ENCODE assay signal across 8 cellular contexts in the genomic region with DNA sequence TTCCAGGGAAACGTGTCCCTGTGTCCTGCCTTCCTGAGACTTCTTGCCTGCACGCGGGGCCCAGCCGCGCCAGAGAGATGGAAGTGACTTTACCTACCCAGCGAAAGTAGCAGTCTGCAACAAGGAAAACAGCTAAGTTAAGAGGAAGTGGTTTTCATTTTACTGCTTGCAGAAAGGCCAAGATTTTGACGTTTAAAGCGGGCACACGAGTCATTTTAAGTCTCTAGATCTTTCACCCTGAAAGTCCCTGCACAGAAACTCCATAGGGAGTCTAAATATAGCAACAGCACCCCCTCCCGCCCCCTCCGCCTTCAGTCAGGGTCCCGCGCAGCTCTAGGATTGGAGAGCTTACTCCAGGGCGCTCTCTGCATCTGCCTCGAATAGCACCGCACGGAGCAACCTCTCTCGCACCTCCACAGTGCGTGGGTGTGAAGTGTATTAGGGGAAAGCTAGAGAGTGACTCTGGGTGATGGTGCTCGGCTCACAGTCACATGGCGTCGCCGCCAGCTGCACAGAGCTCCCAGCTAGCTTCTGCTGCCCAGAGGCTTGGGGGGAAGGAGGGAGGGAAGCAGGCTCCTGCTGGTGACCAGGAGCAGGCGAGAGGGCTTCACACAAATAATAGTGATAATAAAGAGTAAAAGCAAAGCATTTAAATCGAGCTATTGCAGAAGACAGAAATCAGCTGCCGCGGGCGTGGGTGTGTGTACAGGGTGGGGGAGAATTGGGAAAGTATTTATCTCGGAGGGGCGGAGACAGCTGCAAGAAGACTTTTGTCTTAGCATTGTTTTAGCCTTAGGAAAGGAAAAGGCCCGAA. TPM values are rescaled to one million over a fixed set of nuclear protein-coding genes. Genes with fewer than 3 reads are reported as not detected.
A peak's percentile ranks its signal among the peaks of the same experiment; 100 is the strongest.
DNase-seq lines count a peak whose midpoint lies in the region; ATAC-seq and TF ChIP-seq lines count a peak whose summit lies in the region.

No MANE protein-coding gene starts in this region.

- peak overlapping the region; percentile 85 for H3K4me2 ChIP-seq in KMS-11

- peak overlapping the region; percentile 96 for H3K27ac ChIP-seq in KMS-11

- DNase-seq in activated CD4-positive, alpha-beta T cell treated with anti-CD3 and anti-CD28 coated beads, Interleukin-2, amount 50 U/mL, for 1 hour = peak; percentile 48
- DNase-seq in ecto neural progenitor cell (ENCODE audit: low spot score) (peak; percentile 62), mucosa of descending colon (peak; percentile 30 to 66 (median 41)), cerebellar cortex (ENCODE audit: low spot score) (no peak)
- DNase-seq in stimulated activated CD8-positive, alpha-beta memory T cell treated with anti-CD3 and anti-CD28 coated beads, Interleukin-4, amount 100 ng/mL, for 48 hours = peak; percentile 85

- H3K4me1 ChIP-seq in ES-I3 (ENCODE audit: insufficient read depth, low read length) (no peaks in the 10 kb centered on the region), KMS-11 (ENCODE audit: low read depth, poor library complexity, severe bottlenecking) (peaks cover 31% of the 10 kb centered on the region), mucosa of descending colon (ENCODE audit: low read depth) (peaks cover 14% of the 10 kb centered on the region)

- no peak for TF ChIP-seq CTCF in KMS-11 (conservative IDR thresholded peaks at IDR 0.05; ENCODE audit: low read depth, low read length)
- TF ChIP-seq CTCF in mucosa of descending colon (IDR thresholded peaks at IDR 0.05) = no peak

- no peaks in the 10 kb centered on the region for H3K27me3 ChIP-seq in KMS-11 (ENCODE audit: insufficient read depth, low read depth)

- H3K9ac ChIP-seq in ES-I3 (ENCODE audit: low read depth, low read length) = peak overlapping the region; percentile 59; the same call in 1 of the 2 replicates
- H3K9ac ChIP-seq in KMS-11 = peak overlapping the region; percentile 97; the same call in 1 of the 2 replicates

- intact Hi-C loops in mucosa of descending colon (cut with DNase I, micrococcal nuclease) = loop anchor here in 1 of 2 donors (10.0 kb wide), 1 partner anchor 505 kb away; no protein-coding TSS in a partner anchor

- H3K9me3 ChIP-seq in ES-I3 (ENCODE audit: control insufficient read depth, insufficient read depth, low read length) (no peaks in the 10 kb centered on the region), mucosa of descending colon (no peaks in the 10 kb centered on the region)

- ATAC-seq in GM21529 (IDR thresholded peaks at IDR 0.05; ENCODE audit: unreplicated experiment) = peak; percentile 62
- peak; percentile 65 for ATAC-seq in mucosa of descending colon

- peak overlapping the region; percentile 4 for H3K4me3 ChIP-seq in KMS-11 (IDR thresholded peaks at IDR 0.05; ENCODE audit: insufficient read depth, low read depth, low read length)
- no peak overlapping the region for H3K4me3 ChIP-seq in mucosa of descending colon

- no peaks in the 10 kb centered on the region for H4K20me1 ChIP-seq in KMS-11 (ENCODE audit: insufficient read depth)

- H3K79me2 ChIP-seq in KMS-11 (ENCODE audit: insufficient read depth, low read depth) = peaks cover 25% of the 10 kb centered on the region

- H3K36me3 ChIP-seq in ES-I3 (ENCODE audit: insufficient read depth, low read length) (no peaks in the 10 kb centered on the region), KMS-11 (ENCODE audit: insufficient read depth) (no peaks in the 10 kb centered on the region), mucosa of descending colon (ENCODE audit: low read depth) (no peaks in the 10 kb centered on the region)

- H2AFZ ChIP-seq in KMS-11 (ENCODE audit: low read depth) = peak overlapping the region; percentile 87

RNA-seq across cellular contexts. Expression of a gene that starts 1.8 kb away (rescaled TPM):
- total RNA-seq in mucosa of descending colon = 1 to 10 TPM in 1 of 3 donors, under 1 TPM in 2; 0.14 to 2.3 (median 0.17) TPM
